ENCODE assay signal across 8 cellular contexts in genomic region chr19:16540948-16541347, GRCh38. TPM values are rescaled to one million over a fixed set of nuclear protein-coding genes. Genes with fewer than 3 reads are reported as not detected.
DNase-seq lines count a peak whose midpoint lies in the region; ATAC-seq and TF ChIP-seq lines count a peak whose summit lies in the region.

No MANE protein-coding gene starts in this region.

- H3K27me3 ChIP-seq in right atrium auricular region, result no peaks in the 10 kb centered on the region
- no peaks in the 10 kb centered on the region for H3K27me3 ChIP-seq in breast epithelium
- no peaks in the 10 kb centered on the region for H3K27me3 ChIP-seq in mononuclear cell (ENCODE audit: insufficient read depth, low read length)

- H3K27ac ChIP-seq in right atrium auricular region, result no peak overlapping the region
- peak overlapping the region in 1 of 2 donors; percentile 82 for H3K27ac ChIP-seq in breast epithelium

- H3K4me1 ChIP-seq in right atrium auricular region (peaks cover 0 to 49% of the 10 kb centered on the region in 2 donors), breast epithelium (peaks cover 7 to 8% of the 10 kb centered on the region in 2 donors), mononuclear cell (ENCODE audit: insufficient read depth, low read length) (peaks cover 48% of the 10 kb centered on the region)

- H3K4me3 ChIP-seq in right atrium auricular region (peak overlapping the region; percentile 88 to 98), breast epithelium (peak overlapping the region; percentile 70 to 99 (median 99)), mononuclear cell (ENCODE audit: low read length) (peak overlapping the region; percentile 94)

- intact Hi-C loops in left cardiac atrium (cut with DNase I), result no loop called here
- intact Hi-C loops in breast epithelium (cut with DNase I; ENCODE audit: low total_unique reads), result no loop called here

- ATAC-seq in left cardiac atrium (no peak), GM18867 (IDR thresholded peaks at IDR 0.05; ENCODE audit: unreplicated experiment) (no peak), HG02970 (IDR thresholded peaks at IDR 0.05; ENCODE audit: low FRiP score, unreplicated experiment) (no peak)

- DNase-seq in right atrium auricular region (ENCODE audit: low spot score) (no peak), left cardiac atrium (no peak), breast epithelium (ENCODE audit: low spot score in 2 of 2) (no peak), NCI-H510A treated with DMSO at 0.1 percent for 48 hours (lab: John Stamatoyannopoulos, UW) (no peak)
- DNase-seq in stimulated activated CD4-positive, alpha-beta T cell treated with anti-CD3 and anti-CD28 coated beads, Interleukin-4, amount 100 ng/mL, for 4 hours, result no peak

- no peak for TF ChIP-seq CTCF in right atrium auricular region (IDR thresholded peaks at IDR 0.05)
- no peak for TF ChIP-seq CTCF in breast epithelium (IDR thresholded peaks at IDR 0.05)

- no peak for TF ChIP-seq POLR2A in breast epithelium (IDR thresholded peaks at IDR 0.05)

- H3K36me3 ChIP-seq in right atrium auricular region, result peaks cover 11% of the 10 kb centered on the region
- no peaks in the 10 kb centered on the region for H3K36me3 ChIP-seq in breast epithelium

- no peaks in the 10 kb centered on the region for H3K9me3 ChIP-seq in right atrium auricular region
- H3K9me3 ChIP-seq in breast epithelium, result no peaks in the 10 kb centered on the region
- no peaks in the 10 kb centered on the region for H3K9me3 ChIP-seq in mononuclear cell (ENCODE audit: low read depth, low read length)

RNA-seq across cellular contexts. Expression of gene CHERP, which starts 1.3 kb away (rescaled TPM):
- 1 to 10 TPM; 4.3 to 8.0 TPM for total RNA-seq in right atrium auricular region
- total RNA-seq in left cardiac atrium, result 10 to 100 TPM; 20.1 to 25.4 TPM
- total RNA-seq in breast epithelium, result 1 to 10 TPM; 6.7 to 9.2 (median 8.0) TPM
- total RNA-seq in mononuclear cell, result 7.2 TPM

RNA-seq across cellular contexts. Expression of gene SLC35E1, which starts 31.3 kb away (rescaled TPM):
- total RNA-seq in right atrium auricular region (10 to 100 TPM; 27.5 to 34.9 TPM), left cardiac atrium (10 to 100 TPM; 27.3 to 28.1 TPM), breast epithelium (10 to 100 TPM; 33.0 to 44.9 (median 39.2) TPM), mononuclear cell (38.5 TPM)

RNA-seq across cellular contexts. Expression of gene C19orf44, which starts 44.8 kb away (rescaled TPM):
- total RNA-seq in right atrium auricular region (1 to 10 TPM; 2.3 to 6.0 TPM), left cardiac atrium (1 to 10 TPM; 2.4 to 3.8 TPM), breast epithelium (10 to 100 TPM in 1 of 3 donors, 1 to 10 TPM in 2; 5.9 to 11.1 (median 6.4) TPM), mononuclear cell (0.10 TPM)

RNA-seq across cellular contexts. Expression of gene CALR3, which starts 45.0 kb away (rescaled TPM):
- total RNA-seq in right atrium auricular region (not detected), left cardiac atrium (not detected), breast epithelium (not detected), mononuclear cell (not detected)
